29 cellular contexts compared by ENCODE assay signal in the genomic region with DNA sequence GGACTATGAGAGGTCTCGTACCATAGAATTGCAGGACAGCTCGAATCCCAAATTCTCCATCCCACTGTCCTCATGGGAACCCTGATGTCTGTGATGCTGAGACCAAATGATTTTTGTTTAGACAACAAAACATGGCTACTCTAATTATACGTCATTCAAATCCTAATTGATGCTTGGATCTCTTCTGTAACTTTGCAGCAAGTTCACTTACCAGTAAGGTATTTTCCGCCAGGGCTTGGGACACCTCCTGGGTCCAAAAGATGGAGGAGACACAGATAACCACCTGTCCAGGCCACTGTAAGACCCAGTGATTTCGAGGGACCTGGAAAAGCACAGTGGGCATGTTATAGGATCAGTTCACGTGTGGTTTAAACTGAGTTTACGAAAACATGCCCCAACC.
DNase-seq lines count a peak whose midpoint lies in the region; ATAC-seq, FAIRE-seq and TF ChIP-seq lines count a peak whose summit lies in the region.
"Had no signal": no experiment of that assay in that cellular context is flagged by ENCODE, and none has a peak within 500 bp of the region (broad histone marks: within the 10 kb centered on the region; RNA-seq: fewer than 3 reads in every experiment).

No MANE protein-coding gene starts in this region.

- no peak overlapping the region for H3K27ac ChIP-seq in HepG2 (ENCODE audit: extremely low read length, insufficient read depth, low read length)
- H3K27ac ChIP-seq in right lobe of liver = no peak overlapping the region
- H3K27ac ChIP-seq: 22Rv1; A549; BLaER1; BLaER1 treated with 17β-estradiol and CSF1 and Interleukin-3, amounts not matched to agents 10 nM and 100 nM; C4-2B had no signal

- TF ChIP-seq EP300 in HepG2 (IDR thresholded peaks at IDR 0.05; ENCODE audit: low read depth in 2 of 2, low read length in 2 of 2) (no peak), HepG2 (CRISPR knock-in tag; IDR thresholded peaks at IDR 0.05; ENCODE audit: borderline replicate concordance) (no peak)

- no peaks in the 10 kb centered on the region for H4K20me1 ChIP-seq in HepG2 (ENCODE audit: insufficient read depth, low read length)
- H4K20me1 ChIP-seq: BLaER1; BLaER1 treated with 17β-estradiol and CSF1 and Interleukin-3, amounts not matched to agents 10 nM and 100 nM had no signal

- no peak overlapping the region for H3K4me2 ChIP-seq in HepG2 (ENCODE audit: low read depth, low read length)
- H3K4me2 ChIP-seq: A549; BLaER1; BLaER1 treated with 17β-estradiol and CSF1 and Interleukin-3, amounts not matched to agents 10 nM and 100 nM had no signal

- no TSS peak for BruUV-seq in HepG2 (replicated peaks; lab: Mats Ljungman, UMichigan)

- TF ChIP-seq POLR2A in HepG2 (IDR thresholded peaks at IDR 0.05; ENCODE audit: insufficient read depth in 1 of 2, low read depth in 2 of 2, low read length in 2 of 2) (no peak), right lobe of liver (IDR thresholded peaks at IDR 0.05) (no peak)

- no peak overlapping the region for H2AFZ ChIP-seq in HepG2 (ENCODE audit: low read length)

- no peaks in the 10 kb centered on the region for H3K36me3 ChIP-seq in HepG2 (replicated peaks in 1 of 2; ENCODE audit: control insufficient read depth in 1 of 2, insufficient read depth in 2 of 2, low read length in 2 of 2)
- no peaks in the 10 kb centered on the region for H3K36me3 ChIP-seq in right lobe of liver
- H3K36me3 ChIP-seq: BE2C; BLaER1; BLaER1 treated with 17β-estradiol and CSF1 and Interleukin-3, amounts not matched to agents 10 nM and 100 nM had no signal

- TF ChIP-seq CTCF in HepG2 (CRISPR knock-in tag; IDR thresholded peaks at IDR 0.05) (no peak), right lobe of liver (IDR thresholded peaks at IDR 0.05) (no peak)

- ATAC-seq in HepG2 (no peak), right lobe of liver (no peak)
- ATAC-seq: A549; CD8-positive, alpha-beta T cell had no signal

- H3K27me3 ChIP-seq in HepG2 (ENCODE audit: control insufficient read depth in 1 of 2, insufficient read depth in 2 of 2, low read length in 2 of 2) = peaks cover 7 to 36% of the 10 kb centered on the region in 2 experiments
- no peaks in the 10 kb centered on the region for H3K27me3 ChIP-seq in right lobe of liver
- H3K27me3 ChIP-seq: BE2C; BLaER1; BLaER1 treated with 17β-estradiol and CSF1 and Interleukin-3, amounts not matched to agents 10 nM and 100 nM had no signal

- FAIRE-seq in HepG2 (lab: Jason Lieb, UNC) = no peak
- FAIRE-seq: A204.1, A549, D721Med had no signal

- TF ChIP-seq RAD21 in HepG2 (CRISPR knock-in tag; IDR thresholded peaks at IDR 0.05) = no peak

- in situ Hi-C loops in HepG2 (cut with HindIII; ENCODE audit: extremely low pct_ligation_motif_present, low pct_unique_long_range_greater_than_20kb) = no loop called here

- H3K4me3 ChIP-seq in HepG2 (replicated peaks in 1 of 3; ENCODE audit: insufficient read depth in 1 of 3, low read depth in 2 of 3, low read length in 3 of 3) = no peak overlapping the region
- no peak overlapping the region for H3K4me3 ChIP-seq in right lobe of liver
- H3K4me3 ChIP-seq: A549; BLaER1; BLaER1 treated with 17β-estradiol and CSF1 and Interleukin-3, amounts not matched to agents 10 nM and 100 nM had no signal

- H3K79me2 ChIP-seq in HepG2 (ENCODE audit: insufficient read depth, low read length) = no peaks in the 10 kb centered on the region

- DNase-seq in HepG2 (ENCODE audit: low spot score) = no peak
- no peak for DNase-seq in right lobe of liver
- DNase-seq: 8988T; ACHN; AML-193; BE2C; C1 segment of cervical spinal cord; Caco-2; Calu3; CD4-positive, alpha-beta memory T cell; CD4-positive, alpha-beta T cell; CD4-positive, CD25-positive, alpha-beta regulatory T cell; CD8-positive, alpha-beta memory T cell; CD8-positive, alpha-beta T cell; COR-L47; DMS 273 treated with DMSO at 0.1 percent for 48 hours; DMS153; DMS53; DMS79; DMS79 treated with DMSO at 0.1 percent for 48 hours; DND-41; EL had no signal

- WGBS in HepG2 (ENCODE audit: low lambda C conversion rate) = 17% methylated on average over 7 of the region's 7 CpGs
- 73% methylated on average over 5 of the region's 7 CpGs for WGBS in right lobe of liver (ENCODE audit: insufficient coverage, low coverage, low lambda C conversion rate, missing lambda C conversion rate)

- intact Hi-C loops in HepG2 (cut with micrococcal nuclease; ENCODE audit: unreplicated experiment) (no loop called here), right lobe of liver (cut with DNase I) (no loop called here)

- H3K9me3 ChIP-seq in HepG2 (ENCODE audit: low read length) (no peaks in the 10 kb centered on the region), right lobe of liver (no peaks in the 10 kb centered on the region)
- H3K9me3 ChIP-seq: A549; BE2C; BLaER1; BLaER1 treated with 17β-estradiol and CSF1 and Interleukin-3, amounts not matched to agents 10 nM and 100 nM; Caco-2 had no signal

- POLR2A ChIA-PET in HepG2 (lab: Yijun Ruan, JAX) = no interaction called here

- no peak overlapping the region for H3K9ac ChIP-seq in HepG2 (ENCODE audit: insufficient read depth, low read depth, low read length)
- H3K9ac ChIP-seq: BLaER1; BLaER1 treated with 17β-estradiol and CSF1 and Interleukin-3, amounts not matched to agents 10 nM and 100 nM had no signal

- H3K4me1 ChIP-seq in HepG2 (ENCODE audit: insufficient read depth, low read length) (no peaks in the 10 kb centered on the region), right lobe of liver (peaks cover 0 to 6% (median 0%) of the 10 kb centered on the region in 4 donors)
- H3K4me1 ChIP-seq: A549; BE2C; BLaER1; BLaER1 treated with 17β-estradiol and CSF1 and Interleukin-3, amounts not matched to agents 10 nM and 100 nM; Caco-2 had no signal

- CTCF ChIA-PET in HepG2 (lab: Yijun Ruan, JAX; ENCODE audit: low intra/inter-chr PET ratio, low total read pairs) = no interaction called here

TF ChIP-seq in HepG2, 621 proteins besides CTCF, POLR2A, EP300 and RAD21:
- no peak for TF ChIP-seq SYNCRIP (IDR thresholded peaks at IDR 0.05; ENCODE audit: insufficient read depth, low read depth, low read length)
- no peak for TF ChIP-seq NAIF1 (CRISPR knock-in tag; IDR thresholded peaks at IDR 0.05; ENCODE audit: borderline replicate concordance)
- TF ChIP-seq CREB1 (IDR thresholded peaks at IDR 0.05) = peak; percentile 56; the same call in 1 of the 2 replicates
- TF ChIP-seq CREB1 (CRISPR knock-in tag; IDR thresholded peaks at IDR 0.05) = no peak
- TF ChIP-seq MAF1 (CRISPR knock-in tag; IDR thresholded peaks at IDR 0.05; ENCODE audit: borderline replicate concordance) = no peak
